In genomic region chr13:51324714-51325440, GRCh38 we compare ENCODE assay signal across 17 cellular contexts. TPM values are rescaled to one million over a fixed set of nuclear protein-coding genes. Genes with fewer than 3 reads are reported as not detected.
DNase-seq lines count a peak whose midpoint lies in the region; ATAC-seq and TF ChIP-seq lines count a peak whose summit lies in the region.
"Had no signal": no experiment of that assay in that cellular context is flagged by ENCODE, and none has a peak within 500 bp of the region (broad histone marks: within the 10 kb centered on the region; RNA-seq: fewer than 3 reads in every experiment).

No MANE protein-coding gene starts in this region.

- H3K36me3 ChIP-seq in BE2C = no peaks in the 10 kb centered on the region

- peaks cover 7% of the 10 kb centered on the region for H3K4me1 Mint-ChIP-seq in stimulated activated memory B cell treated with anti-CD40 and anti-IgM and Interleukin-4, amounts not matched to agents 10 μg/mL and 1 μg/mL and 100 μg/mL, for 72 hours
- no peaks in the 10 kb centered on the region for H3K4me1 Mint-ChIP-seq in HFFc6 (ENCODE audit: low read depth)

- ATAC-seq in GM18909 (IDR thresholded peaks at IDR 0.05; ENCODE audit: poor library complexity, unreplicated experiment) = peak; percentile 65
- ATAC-seq in HG03159 (IDR thresholded peaks at IDR 0.05; ENCODE audit: unreplicated experiment) = peak; percentile 52
- peak; percentile 31 for ATAC-seq in stimulated activated memory B cell treated with anti-CD40 and anti-IgM and Interleukin-4, amounts not matched to agents 10 μg/mL and 1 μg/mL and 100 μg/mL, for 72 hours
- ATAC-seq: CD8-positive, alpha-beta T cell; left ventricle myocardium superior had no signal

- H3K4me3 Mint-ChIP-seq in stimulated activated memory B cell treated with anti-CD40 and anti-IgM and Interleukin-4, amounts not matched to agents 10 μg/mL and 1 μg/mL and 100 μg/mL, for 72 hours = no peak overlapping the region
- H3K4me3 Mint-ChIP-seq in HFFc6 = no peak overlapping the region
- H3K4me3 Mint-ChIP-seq: CD8-positive, alpha-beta T cell had no signal

- no peaks in the 10 kb centered on the region for H3K27me3 Mint-ChIP-seq in stimulated activated memory B cell treated with anti-CD40 and anti-IgM and Interleukin-4, amounts not matched to agents 10 μg/mL and 1 μg/mL and 100 μg/mL, for 72 hours
- H3K27me3 Mint-ChIP-seq in HFFc6 (ENCODE audit: insufficient read depth) = peaks cover 3% of the 10 kb centered on the region

- H3K27ac Mint-ChIP-seq in stimulated activated memory B cell treated with anti-CD40 and anti-IgM and Interleukin-4, amounts not matched to agents 10 μg/mL and 1 μg/mL and 100 μg/mL, for 72 hours = peak overlapping the region; percentile 52
- no peak overlapping the region for H3K27ac Mint-ChIP-seq in HFFc6
- H3K27ac Mint-ChIP-seq: activated T-helper 2 cell treated with anti-CD3 and anti-CD28 coated beads, Interferon-gamma antibody, Interleukin-2, Interleukin-4, amounts not matched to agents 10 μg/mL and 5 μg/mL and 100 μg/mL, durations not matched to agents 14 hours and 24 hours and 36 hours; CD8-positive, alpha-beta T cell had no signal

- peak; percentile 40 for DNase-seq in ecto neural progenitor cell (ENCODE audit: low spot score)
- no peak for DNase-seq in NOMO-1 treated with dmso at 0.1 percent for 144 hours (lab: John Stamatoyannopoulos, UW; ENCODE audit: unreplicated experiment)
- no peak for DNase-seq in HFFc6
- no peak for DNase-seq in NCI-H524 treated with DMSO at 0.1 percent for 48 hours (lab: John Stamatoyannopoulos, UW)
- DNase-seq in BE2C = no peak
- DNase-seq: CD8-positive, alpha-beta T cell; GDM1; IMR-90; left ventricle myocardium superior; NCI-H1436 treated with DMSO at 0.1 percent for 48 hours had no signal

- TF ChIP-seq CTCF in HFFc6 (IDR thresholded peaks at IDR 0.05) (no peak), BE2C (IDR thresholded peaks at IDR 0.05; ENCODE audit: low read depth, low read length) (no peak)

- H3K9me3 Mint-ChIP-seq in stimulated activated memory B cell treated with anti-CD40 and anti-IgM and Interleukin-4, amounts not matched to agents 10 μg/mL and 1 μg/mL and 100 μg/mL, for 72 hours = no peaks in the 10 kb centered on the region
- H3K9me3 Mint-ChIP-seq in HFFc6 = no peaks in the 10 kb centered on the region
- H3K9me3 Mint-ChIP-seq: activated T-helper 2 cell treated with anti-CD3 and anti-CD28 coated beads, Interferon-gamma antibody, Interleukin-2, Interleukin-4, amounts not matched to agents 10 μg/mL and 5 μg/mL and 100 μg/mL, durations not matched to agents 14 hours and 24 hours and 36 hours; CD8-positive, alpha-beta T cell had no signal

- H3K4me1 ChIP-seq in BE2C = no peaks in the 10 kb centered on the region

- H3K9me3 ChIP-seq in BE2C = no peaks in the 10 kb centered on the region

- H3K4me3 ChIP-seq in BE2C (ENCODE audit: low read depth, low read length) = no peak overlapping the region

- no peaks in the 10 kb centered on the region for H3K27me3 ChIP-seq in BE2C

- no peaks in the 10 kb centered on the region for H3K36me3 Mint-ChIP-seq in stimulated activated memory B cell treated with anti-CD40 and anti-IgM and Interleukin-4, amounts not matched to agents 10 μg/mL and 1 μg/mL and 100 μg/mL, for 72 hours
- no peaks in the 10 kb centered on the region for H3K36me3 Mint-ChIP-seq in HFFc6 (ENCODE audit: low read depth)
- H3K36me3 Mint-ChIP-seq: CD8-positive, alpha-beta T cell had no signal

RNA-seq across cellular contexts. Expression of gene SERPINE3, which starts 14.6 kb away (rescaled TPM):
- not detected for total RNA-seq in HFFc6 (2021; fragmentation: NEBNext Ultra II Directional; extraction: Animal tissue kit (Norgen Biotek cat#: 25700))
- polyA plus RNA-seq in BE2C (2012; ENCODE audit: insufficient read depth, insufficient read length, low read depth) = not detected
- total RNA-seq: activated T-helper 2 cell treated with anti-CD3 and anti-CD28 coated beads, Interferon-gamma antibody, Interleukin-2, Interleukin-4, amounts not matched to agents 10 μg/mL and 5 μg/mL and 100 μg/mL, durations not matched to agents 14 hours and 24 hours and 36 hours; CD8-positive, alpha-beta T cell; IMR-90; left ventricle myocardium superior; skeletal muscle tissue; T-helper 2 cell treated with Interferon-gamma antibody and Interleukin-4, amounts not matched to agents 100 ng/mL and 5 ng/mL, for 36 hours had no signal
- polyA plus RNA-seq: IMR-90, neural cell had no signal
